ENCODE assay signal across 1 cellular context in the genomic region with DNA sequence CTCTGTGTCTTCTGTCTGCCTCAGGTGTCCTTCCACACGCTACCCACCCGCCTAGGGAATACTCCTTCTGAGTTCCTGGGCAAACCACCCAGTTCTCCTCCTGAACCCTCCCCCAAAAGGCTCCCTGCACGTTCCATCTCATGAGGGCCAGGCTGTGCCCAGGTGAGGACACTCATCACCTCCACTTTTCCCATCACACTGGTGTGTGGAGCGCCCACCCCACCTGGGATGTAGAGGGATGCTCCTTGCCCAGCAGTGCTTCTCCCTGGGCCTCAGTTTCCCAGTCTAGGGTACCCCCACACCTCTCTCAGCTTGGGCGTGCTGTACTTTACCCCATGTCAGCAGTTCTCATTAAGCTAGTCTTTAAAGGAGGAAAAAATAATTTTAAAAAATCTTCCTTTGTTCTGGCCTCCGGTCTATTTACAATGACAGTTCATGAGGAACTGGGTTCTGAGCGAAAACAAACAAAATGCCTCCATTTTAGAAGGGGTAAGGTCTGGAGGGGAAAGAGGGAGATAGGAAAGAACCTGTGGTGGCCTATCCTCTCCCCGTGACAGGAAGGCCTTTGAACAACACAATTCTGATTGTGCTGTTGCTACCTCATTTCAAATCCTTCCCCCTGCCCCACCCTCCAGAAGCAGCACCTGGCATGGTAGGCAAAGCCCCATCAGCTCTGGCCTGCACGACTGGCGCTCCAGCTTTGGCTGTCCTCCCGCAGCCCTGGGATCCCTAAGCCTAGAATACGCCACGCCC.
TF ChIP-seq lines count a peak whose summit lies in the region.

No MANE protein-coding gene starts in this region.

TF ChIP-seq in H1, 55 proteins besides CTCF, POLR2A, EP300 and RAD21:
- no peak for TF ChIP-seq BCL11A (IDR thresholded peaks at IDR 0.05; ENCODE audit: low read depth in 2 of 2, low read length in 2 of 2)
